26 cellular contexts compared by ENCODE assay signal in the genomic region with DNA sequence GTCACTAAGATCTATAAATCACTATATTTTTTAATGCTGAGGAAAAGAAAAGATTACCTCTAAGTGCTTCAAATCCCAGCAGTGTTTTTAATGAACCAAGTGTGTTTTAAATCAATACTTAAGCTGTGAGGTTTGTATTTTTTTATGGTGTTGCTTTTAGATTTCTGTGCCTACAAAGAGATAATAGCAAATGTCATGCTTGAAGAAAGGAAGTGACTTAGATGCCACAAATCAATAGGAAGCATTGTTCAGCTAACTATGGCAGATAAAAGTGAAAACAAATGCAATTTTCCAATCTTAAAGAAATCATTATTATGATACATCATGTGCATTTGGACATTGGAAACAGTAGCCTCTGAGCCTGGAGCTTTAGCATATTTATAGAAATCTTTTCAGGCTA.
"Had no signal": no experiment of that assay in that cellular context is flagged by ENCODE, and none has a peak within 500 bp of the region (broad histone marks: within the 10 kb centered on the region; RNA-seq: fewer than 3 reads in every experiment).

No MANE protein-coding gene starts in this region.

- H3K4me3 ChIP-seq: adrenal gland, body of pancreas, heart left ventricle, spleen, testis, transverse colon had no signal

- H3K36me3 Mint-ChIP-seq: activated naive CD8-positive, alpha-beta T cell treated with anti-CD3 and anti-CD28 coated beads for 36 hours; naive B cell had no signal

- H3K4me3 Mint-ChIP-seq: activated naive CD4-positive, alpha-beta T cell treated with anti-CD3 and anti-CD28 coated beads for 36 hours; activated naive CD8-positive, alpha-beta T cell treated with anti-CD3 and anti-CD28 coated beads for 36 hours; activated T-helper 1 cell treated with anti-CD3 and anti-CD28 coated beads, Interleukin-12 subunit alpha, Interleukin-12 subunit beta, Interleukin-2, Interleukin-4 antibody, amounts not matched to agents 30 ng/mL and 10 ng/mL and 1 ng/mL, durations not matched to agents 14 hours and 24 hours and 36 hours; effector memory CD8-positive, alpha-beta T cell; mesothelial cell of epicardium; naive B cell; nephron progenitor cell had no signal

- H3K4me1 Mint-ChIP-seq: activated naive CD8-positive, alpha-beta T cell treated with anti-CD3 and anti-CD28 coated beads for 36 hours; naive B cell had no signal

- H3K4me1 ChIP-seq: adrenal gland, body of pancreas, heart left ventricle, spleen, testis had no signal

- H3K27me3 ChIP-seq: adrenal gland, body of pancreas, heart left ventricle, spleen, testis, transverse colon had no signal

- H3K27me3 Mint-ChIP-seq: activated naive CD8-positive, alpha-beta T cell treated with anti-CD3 and anti-CD28 coated beads for 36 hours; effector memory CD8-positive, alpha-beta T cell; naive B cell had no signal

- H3K27ac Mint-ChIP-seq: activated naive CD4-positive, alpha-beta T cell treated with anti-CD3 and anti-CD28 coated beads for 36 hours; activated naive CD8-positive, alpha-beta T cell treated with anti-CD3 and anti-CD28 coated beads for 36 hours; activated T-helper 1 cell treated with anti-CD3 and anti-CD28 coated beads, Interleukin-12 subunit alpha, Interleukin-12 subunit beta, Interleukin-2, Interleukin-4 antibody, amounts not matched to agents 30 ng/mL and 10 ng/mL and 1 ng/mL, durations not matched to agents 14 hours and 24 hours and 36 hours; effector memory CD8-positive, alpha-beta T cell; mesothelial cell of epicardium; naive B cell had no signal

- DNase-seq: activated CD4-positive, alpha-beta T cell treated with anti-CD3 and anti-CD28 coated beads for 48 hours; activated CD4-positive, alpha-beta T cell treated with anti-CD3 and anti-CD28 coated beads, Interleukin-2, amount 50 U/mL, for 48 hours; activated CD8-positive, alpha-beta memory T cell treated with anti-CD3 and anti-CD28 coated beads for 24 hours; activated CD8-positive, alpha-beta memory T cell treated with anti-CD3 and anti-CD28 coated beads, Interleukin-2, amount 50 U/mL, for 4 hours; activated effector memory CD4-positive, alpha-beta T cell treated with anti-CD3 and anti-CD28 coated beads, Interleukin-2, amount 50 U/mL, for 16 hours; activated naive CD4-positive, alpha-beta T cell treated with anti-CD3 and anti-CD28 coated beads for 36 hours; activated naive CD8-positive, alpha-beta T cell treated with anti-CD3 and anti-CD28 coated beads for 36 hours; activated T-cell treated with anti-CD3 and anti-CD28 coated beads, Interleukin-2, amount 50 U/mL, for 1 hour; adrenal gland; aorta; body of pancreas; effector memory CD8-positive, alpha-beta T cell; heart left ventricle; naive B cell; right cardiac atrium; spleen; stimulated activated CD4-positive, alpha-beta T cell treated with anti-CD3 and anti-CD28 coated beads, Interleukin-2, amount 100 ng/mL, for 48 hours; stimulated activated naive CD4-positive, alpha-beta T cell treated with Interleukin-2 at 50 U/mL for 16 hours; T-helper 9 cell; testis; transverse colon; WERI-Rb-1 had no signal

- H3K9me3 ChIP-seq: body of pancreas, spleen, testis, transverse colon had no signal

- ATAC-seq: activated CD4-positive, CD25-positive, alpha-beta regulatory T cell treated with anti-CD3 and anti-CD28 coated beads, Interleukin-2, amount 50 U/mL, for 24 hours; body of pancreas; effector memory CD8-positive, alpha-beta T cell; heart left ventricle; right cardiac atrium had no signal

- H3K9me3 Mint-ChIP-seq: activated T-helper 1 cell treated with anti-CD3 and anti-CD28 coated beads, Interleukin-12 subunit alpha, Interleukin-12 subunit beta, Interleukin-2, Interleukin-4 antibody, amounts not matched to agents 30 ng/mL and 10 ng/mL and 1 ng/mL, durations not matched to agents 14 hours and 24 hours and 36 hours had no signal

- H3K36me3 ChIP-seq: adrenal gland, heart left ventricle, spleen, transverse colon, WERI-Rb-1 had no signal

- H3K27ac ChIP-seq: adrenal gland, body of pancreas, heart left ventricle, spleen, testis, transverse colon, WERI-Rb-1 had no signal
